In genomic region chr16:10180771-10181163, GRCh38 we compare ENCODE assay signal across 8 cellular contexts. TPM values are rescaled to one million over a fixed set of nuclear protein-coding genes. Genes with fewer than 3 reads are reported as not detected.
DNase-seq lines count a peak whose midpoint lies in the region; ATAC-seq and TF ChIP-seq lines count a peak whose summit lies in the region.

No MANE protein-coding gene starts in this region.

- intact Hi-C loops in right lobe of liver (cut with DNase I) (loop anchor here (10.0 kb wide), 2 partner anchors 926 to 1016 kb away; no protein-coding TSS in a partner anchor), tibial artery (cut with DNase I; ENCODE audit: low total_unique reads) (loop anchor here (5.0 kb wide), 2 partner anchors 883 to 923 kb away; no protein-coding TSS in a partner anchor)

- in situ Hi-C loops in brain microvascular endothelial cell (cut with HindIII; ENCODE audit: low pct_ligation_motif_present, low sequenced_read_pairs), result no loop called here

- H3K27me3 ChIP-seq in HUES64 (ENCODE audit: insufficient read depth, low read length) (peaks cover 71% of the 10 kb centered on the region), brain microvascular endothelial cell (replicated peaks) (peaks cover 31% of the 10 kb centered on the region), right lobe of liver (peaks cover 0 to 19% of the 10 kb centered on the region in 2 donors), tibial artery (peaks cover 0 to 37% of the 10 kb centered on the region in 2 donors)

- DNase-seq in AG09309 (ENCODE audit: low read depth), result no peak
- no peak for DNase-seq in brain microvascular endothelial cell
- DNase-seq in right lobe of liver, result peak; percentile 33 to 57 (median 46)
- no peak for DNase-seq in tibial artery
- DNase-seq in NCI-H2107 (lab: John Stamatoyannopoulos, UW), result no peak

- no peaks in the 10 kb centered on the region; the same call in 1 of the 2 replicates for H3K9me3 ChIP-seq in HUES64 (ENCODE audit: insufficient read depth, low read depth, low read length)
- no peaks in the 10 kb centered on the region for H3K9me3 ChIP-seq in right lobe of liver
- H3K9me3 ChIP-seq in tibial artery, result no peaks in the 10 kb centered on the region

- ATAC-seq in right lobe of liver (peak in 3 of 4 donors; percentile 18 to 36 (median 18)), GM21786 (IDR thresholded peaks at IDR 0.05; ENCODE audit: unreplicated experiment) (no peak), HG03159 (IDR thresholded peaks at IDR 0.05; ENCODE audit: unreplicated experiment) (no peak)

- H3K27ac ChIP-seq in HUES64 (ENCODE audit: low read depth, low read length) (no peak overlapping the region), brain microvascular endothelial cell (no peak overlapping the region), right lobe of liver (no peak overlapping the region), tibial artery (no peak overlapping the region)

- 2% methylated on average over 24 of the region's 24 CpGs for WGBS in HUES64
- 0% methylated on average over 8 of the region's 24 CpGs for WGBS in right lobe of liver (ENCODE audit: insufficient coverage, low coverage, low lambda C conversion rate, missing lambda C conversion rate)

- H3K4me3 ChIP-seq in AG09309 (ENCODE audit: control insufficient read depth, low read depth, low read length), result no peak overlapping the region
- peak overlapping the region; percentile 67 for H3K4me3 ChIP-seq in HUES64 (ENCODE audit: low read length)
- H3K4me3 ChIP-seq in brain microvascular endothelial cell (ENCODE audit: low read depth, low read length), result no peak overlapping the region
- H3K4me3 ChIP-seq in right lobe of liver, result no peak overlapping the region
- H3K4me3 ChIP-seq in tibial artery, result peak overlapping the region; percentile 10 to 42

- H3K9ac ChIP-seq in HUES64 (ENCODE audit: low read depth, low read length), result no peak overlapping the region; the same call in 1 of the 2 replicates

- no peaks in the 10 kb centered on the region for H3K4me1 ChIP-seq in HUES64 (ENCODE audit: insufficient read depth, low read length)
- peaks cover 0 to 15% (median 4%) of the 10 kb centered on the region in 4 donors for H3K4me1 ChIP-seq in right lobe of liver
- peaks cover 0 to 32% (median 28%) of the 10 kb centered on the region in 4 donors for H3K4me1 ChIP-seq in tibial artery

- H3K36me3 ChIP-seq in HUES64 (ENCODE audit: insufficient read depth, low read length) (no peaks in the 10 kb centered on the region), brain microvascular endothelial cell (replicated peaks) (no peaks in the 10 kb centered on the region), right lobe of liver (no peaks in the 10 kb centered on the region), tibial artery (no peaks in the 10 kb centered on the region)

- no peak for TF ChIP-seq POLR2A in right lobe of liver (IDR thresholded peaks at IDR 0.05)

- TF ChIP-seq CTCF in AG09309 (IDR thresholded peaks at IDR 0.05; ENCODE audit: control insufficient read depth, insufficient read depth, low read depth, low read length, missing control alignments), result peak; percentile 40
- TF ChIP-seq CTCF in brain microvascular endothelial cell (IDR thresholded peaks at IDR 0.05; ENCODE audit: low read depth, low read length, missing control alignments), result peak; percentile 48
- peak in 3 of 4 donors; percentile 16 to 28 (median 22) for TF ChIP-seq CTCF in right lobe of liver (IDR thresholded peaks at IDR 0.05)
- peak; percentile 32 to 34 for TF ChIP-seq CTCF in tibial artery (IDR thresholded peaks at IDR 0.05)

RNA-seq across cellular contexts. Expression of gene GRIN2A, which starts 1.5 kb away (rescaled TPM):
- polyA plus RNA-seq in HUES64 (2013, experiment 1 of 2), result 0.55 TPM
- 0.89 TPM for polyA plus RNA-seq in HUES64 (2013, experiment 2 of 2)
- total RNA-seq in right lobe of liver, result not detected

Comparison
In these comparisons a context has a peak if more than half of its experiments do, and no peak if none do; other contexts are left out.
1. DNase-seq: peak in right lobe of liver (3 of 3); none in AG09309 (single experiment), brain microvascular endothelial cell (single experiment), tibial artery (0 of 2) and NCI-H2107 (single experiment).
2. H3K4me3 ChIP-seq: peak in HUES64 (single experiment) and tibial artery (2 of 2); none in AG09309 (single experiment), brain microvascular endothelial cell (single experiment) and right lobe of liver (0 of 3).
3. ATAC-seq: peak in right lobe of liver (3 of 4); none in GM21786 (single experiment) and HG03159 (single experiment).
4. Peak in every context shown above with its lines, with median percentiles within 50 percentile points of each other: CTCF ChIP-seq.